Comparison of ENCODE assay signal across 8 cellular contexts in the genomic region with DNA sequence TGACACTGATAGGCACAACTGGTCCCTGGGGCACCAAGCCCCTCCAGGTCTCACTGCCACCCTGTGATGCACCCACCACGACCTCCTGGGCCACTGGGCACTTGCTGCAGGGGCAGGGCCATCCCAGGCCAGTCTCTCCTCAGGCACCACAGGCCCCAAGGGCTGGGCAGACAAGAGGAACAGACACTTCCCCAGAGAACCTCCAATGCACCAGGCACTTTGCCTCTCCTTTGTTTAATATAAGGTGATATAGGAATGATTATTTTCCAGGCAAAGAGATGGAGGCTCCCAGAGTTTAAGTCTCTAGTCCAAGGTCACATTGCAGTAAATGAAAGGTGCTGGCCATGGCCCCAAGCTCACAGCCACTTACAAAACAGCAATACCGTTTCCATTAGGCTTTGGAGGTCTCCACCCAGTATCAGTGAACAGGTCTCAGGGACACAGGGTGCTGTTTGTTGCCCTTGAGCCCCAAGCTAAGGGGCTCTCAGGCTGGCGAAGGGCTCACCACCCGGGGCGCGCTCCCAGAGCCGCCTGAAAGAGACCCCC. TPM values are rescaled to one million over a fixed set of nuclear protein-coding genes. Genes with fewer than 3 reads are reported as not detected.
A peak's percentile ranks its signal among the peaks of the same experiment; 100 is the strongest.
DNase-seq lines count a peak whose midpoint lies in the region; ATAC-seq and TF ChIP-seq lines count a peak whose summit lies in the region.

No MANE protein-coding gene starts in this region.

- H3K27me3 ChIP-seq in breast epithelium (no peaks in the 10 kb centered on the region), mucosa of rectum (ENCODE audit: control insufficient read depth in 2 of 2, insufficient read depth in 2 of 2, low read length in 2 of 2) (no peaks in the 10 kb centered on the region)

- TF ChIP-seq POLR2A in breast epithelium (IDR thresholded peaks at IDR 0.05) = no peak

- H3K36me3 ChIP-seq in breast epithelium (no peaks in the 10 kb centered on the region), mucosa of rectum (ENCODE audit: control insufficient read depth in 2 of 2, insufficient read depth in 2 of 2, low read length in 2 of 2) (peaks cover 7 to 11% of the 10 kb centered on the region in 2 donors)

- peak overlapping the region; percentile 8 to 83 for H3K9ac ChIP-seq in mucosa of rectum (ENCODE audit: low read depth in 1 of 2, low read length in 2 of 2)

- in situ Hi-C loops in G401 (cut with HindIII; ENCODE audit: low sequenced_read_pairs) = no loop called here

- peak overlapping the region; percentile 92 to 95 for H3K27ac ChIP-seq in breast epithelium
- H3K27ac ChIP-seq in mucosa of rectum (ENCODE audit: low read depth in 2 of 2, low read length in 2 of 2) = peak overlapping the region; percentile 69 to 82

- POLR2A ChIA-PET in AG04449 (lab: Yijun Ruan, JAX) = no interaction called here

- intact Hi-C loops in breast epithelium (cut with DNase I; ENCODE audit: low total_unique reads) = no loop called here

- H3K9me3 ChIP-seq in breast epithelium = no peaks in the 10 kb centered on the region
- no peaks in the 10 kb centered on the region for H3K9me3 ChIP-seq in mucosa of rectum (ENCODE audit: control insufficient read depth in 2 of 2, low read length in 2 of 2)

- TF ChIP-seq CTCF in AG04449 (IDR thresholded peaks at IDR 0.05; ENCODE audit: insufficient read depth, low read length, missing control alignments) = no peak
- no peak for TF ChIP-seq CTCF in breast epithelium (IDR thresholded peaks at IDR 0.05)

- no peak for DNase-seq in AG04449 (ENCODE audit: low read depth, low spot score)
- no peak for DNase-seq in breast epithelium (ENCODE audit: low spot score in 2 of 2)
- no peak for DNase-seq in cerebellar cortex (ENCODE audit: low spot score)
- DNase-seq in NCI-H2107 (lab: John Stamatoyannopoulos, UW) = no peak
- no peak for DNase-seq in G401 (ENCODE audit: low spot score)

- ATAC-seq in HG02759 (IDR thresholded peaks at IDR 0.05; ENCODE audit: unreplicated experiment) = peak; percentile 2
- ATAC-seq in HG02623 (IDR thresholded peaks at IDR 0.05; ENCODE audit: unreplicated experiment) = no peak

- H3K4me3 ChIP-seq in AG04449 (ENCODE audit: low read depth, low read length) (peak overlapping the region; percentile 49), breast epithelium (peak overlapping the region; percentile 69 to 82 (median 74)), mucosa of rectum (ENCODE audit: low read length in 2 of 2) (peak overlapping the region; percentile 64 to 67)

- H3K4me1 ChIP-seq in breast epithelium = peaks cover 6 to 19% of the 10 kb centered on the region in 2 donors
- H3K4me1 ChIP-seq in mucosa of rectum (ENCODE audit: control insufficient read depth in 2 of 2, insufficient read depth in 2 of 2, low read length in 2 of 2) = peaks cover 32 to 39% of the 10 kb centered on the region in 2 donors

- CTCF ChIA-PET in AG04449 (lab: Yijun Ruan, JAX) = interaction anchor here (1.0 to 2.6 kb wide), 4 partner anchors 9 to 41 kb away, joined by 8 to 18 read pairs (median 13); no protein-coding TSS in a partner anchor

RNA-seq across cellular contexts. Expression of a gene that starts 4.5 kb away (rescaled TPM):
- total RNA-seq in breast epithelium = 1,000 to 10,000 TPM in 1 of 3 donors, 100 to 1,000 TPM in 2; 139 to 2,057 (median 460) TPM
- 0.14 and 2.7 TPM in 2 replicates for total RNA-seq in G401 (2014; rRNA removed; shearing (Covaris generic))

RNA-seq across cellular contexts. Expression of a gene that starts 14.6 kb away (rescaled TPM):
- total RNA-seq in breast epithelium = 100 to 1,000 TPM in 1 of 3 donors, 10 to 100 TPM in 2; 18.7 to 364 (median 41.1) TPM
- total RNA-seq in G401 (2014; rRNA removed; shearing (Covaris generic)) = 0.98 and 1.5 TPM in 2 replicates

RNA-seq across cellular contexts. Expression of a gene that starts 26.6 kb away (rescaled TPM):
- total RNA-seq in breast epithelium = 10 to 100 TPM; 32.0 to 54.1 (median 34.2) TPM
- total RNA-seq in G401 (2014; rRNA removed; shearing (Covaris generic)) = 10.0 and 13.9 TPM in 2 replicates

Comparison
In these comparisons a context has a peak if more than half of its experiments do, and no peak if none do; other contexts are left out.
1. RNA of a gene that starts 4.5 kb away (total RNA-seq): 139 to 2,057 TPM in breast epithelium; 0.14 to 2.7 TPM in G401; every median in the first group is over 10 times any median in the second.
2. Peak in every context shown above with its lines, with median percentiles within 50 percentile points of each other: H3K4me3 ChIP-seq.